27 cellular contexts compared by ENCODE assay signal in genomic region chr7:156626220-156626895, GRCh38. TPM values are rescaled to one million over a fixed set of nuclear protein-coding genes. Genes with fewer than 3 reads are reported as not detected.
DNase-seq lines count a peak whose midpoint lies in the region; ATAC-seq, FAIRE-seq and TF ChIP-seq lines count a peak whose summit lies in the region.
"Had no signal": no experiment of that assay in that cellular context is flagged by ENCODE, and none has a peak within 500 bp of the region (broad histone marks: within the 10 kb centered on the region; RNA-seq: fewer than 3 reads in every experiment).

No MANE protein-coding gene starts in this region.

- H3K27ac ChIP-seq in VCaP (peak overlapping the region; percentile 56), left lung (peak overlapping the region; percentile 48 to 55), upper lobe of left lung (peak overlapping the region in 3 of 4 donors; percentile 47 to 67 (median 55))
- H3K27ac ChIP-seq: BLaER1 treated with 17β-estradiol and CSF1 and Interleukin-3, amounts not matched to agents 10 nM and 100 nM; HL-60; PC-9; SJSA1 had no signal

- H3K9me3 Mint-ChIP-seq in T-helper 1 cell treated with Interleukin-12 subunit alpha and Interleukin-12 subunit beta and Interleukin-4 antibody, amounts not matched to agents 30 μg/mL and 1 μg/mL, for 36 hours: peaks cover 40% of the 10 kb centered on the region

- TF ChIP-seq POLR2A in upper lobe of left lung (IDR thresholded peaks at IDR 0.05): no peak

- H3K27me3 ChIP-seq in left lung (no peaks in the 10 kb centered on the region), upper lobe of left lung (no peaks in the 10 kb centered on the region)
- H3K27me3 ChIP-seq: BLaER1 treated with 17β-estradiol and CSF1 and Interleukin-3, amounts not matched to agents 10 nM and 100 nM; SJSA1 had no signal

- TF ChIP-seq CTCF in VCaP (conservative IDR thresholded peaks at IDR 0.05) (no peak), left lung (IDR thresholded peaks at IDR 0.05) (no peak), upper lobe of left lung (IDR thresholded peaks at IDR 0.05) (no peak)

- peaks cover 16% of the 10 kb centered on the region for H3K4me1 Mint-ChIP-seq in T-helper 1 cell treated with Interleukin-12 subunit alpha and Interleukin-12 subunit beta and Interleukin-4 antibody, amounts not matched to agents 30 μg/mL and 1 μg/mL, for 36 hours (ENCODE audit: low read depth)
- H3K4me1 Mint-ChIP-seq: IgD-negative memory B cell had no signal

- WGBS in upper lobe of left lung, 2 donors: 66 to 78% methylated on average over 7 of the region's 7 CpGs

- H3K4me3 Mint-ChIP-seq in T-helper 1 cell treated with Interleukin-12 subunit alpha and Interleukin-12 subunit beta and Interleukin-4 antibody, amounts not matched to agents 30 μg/mL and 1 μg/mL, for 36 hours: no peak overlapping the region
- H3K4me3 Mint-ChIP-seq: CD4-positive, alpha-beta T cell; IgD-negative memory B cell had no signal

- H3K36me3 ChIP-seq in left lung (no peaks in the 10 kb centered on the region), upper lobe of left lung (no peaks in the 10 kb centered on the region)
- H3K36me3 ChIP-seq: SJSA1 had no signal

- H3K36me3 Mint-ChIP-seq in T-helper 1 cell treated with Interleukin-12 subunit alpha and Interleukin-12 subunit beta and Interleukin-4 antibody, amounts not matched to agents 30 μg/mL and 1 μg/mL, for 36 hours (ENCODE audit: low read depth): peaks cover 34% of the 10 kb centered on the region

- FAIRE-seq in frontal cortex (lab: Jason Lieb, UNC): no peak
- FAIRE-seq: A204.1, D721Med, GM18507, H54 had no signal

- peaks cover 22% of the 10 kb centered on the region for H3K27me3 Mint-ChIP-seq in T-helper 1 cell treated with Interleukin-12 subunit alpha and Interleukin-12 subunit beta and Interleukin-4 antibody, amounts not matched to agents 30 μg/mL and 1 μg/mL, for 36 hours (ENCODE audit: low read depth)
- H3K27me3 Mint-ChIP-seq: IgD-negative memory B cell had no signal

- peaks cover 0 to 21% of the 10 kb centered on the region in 2 donors for H3K9me3 ChIP-seq in left lung
- H3K9me3 ChIP-seq in upper lobe of left lung: peaks cover 0 to 18% (median 7%) of the 10 kb centered on the region in 4 donors
- H3K9me3 ChIP-seq: SJSA1 had no signal

- H3K27ac Mint-ChIP-seq in T-helper 1 cell treated with Interleukin-12 subunit alpha and Interleukin-12 subunit beta and Interleukin-4 antibody, amounts not matched to agents 30 μg/mL and 1 μg/mL, for 36 hours: peak overlapping the region; percentile 57
- H3K27ac Mint-ChIP-seq: CD4-positive, alpha-beta T cell had no signal

- TF ChIP-seq EP300 in upper lobe of left lung (IDR thresholded peaks at IDR 0.05): no peak

- ATAC-seq in left lung (peak; percentile 99), upper lobe of left lung (ENCODE audit: low FRiP score in 2 of 2) (peak; percentile 54 to 90)

- intact Hi-C loops in left lung (cut with DNase I): no loop called here

- DNase-seq in T-helper 1 cell: no peak
- DNase-seq in left lung: no peak
- DNase-seq in upper lobe of left lung: peak in 1 of 2 donors; percentile 70
- no peak for DNase-seq in foreskin melanocyte
- no peak for DNase-seq in frontal cortex (ENCODE audit: low spot score in 2 of 2)
- DNase-seq: AML-193; CD4-positive, alpha-beta T cell; NCI-H1105; NCI-H1436 treated with DMSO at 0.1 percent for 48 hours; NCI-H187 treated with DMSO at 0.1 percent for 48 hours; NCI-H2171 treated with DMSO at 0.1 percent for 48 hours; NCI-H345; NCI-H510A treated with DMSO at 0.1 percent for 48 hours; NCI-H774; PC-9; Right ventricle myocardium superior; RPMI8226 had no signal

- no peak overlapping the region for H3K4me3 ChIP-seq in left lung
- peak overlapping the region in 2 of 4 donors; percentile 5 to 25 for H3K4me3 ChIP-seq in upper lobe of left lung
- H3K4me3 ChIP-seq: BLaER1 treated with 17β-estradiol and CSF1 and Interleukin-3, amounts not matched to agents 10 nM and 100 nM; PC-9; SJSA1 had no signal

- H3K4me1 ChIP-seq in left lung: no peaks in the 10 kb centered on the region
- peaks cover 0 to 6% (median 0%) of the 10 kb centered on the region in 4 donors for H3K4me1 ChIP-seq in upper lobe of left lung
- H3K4me1 ChIP-seq: BLaER1 treated with 17β-estradiol and CSF1 and Interleukin-3, amounts not matched to agents 10 nM and 100 nM; SJSA1 had no signal

RNA-seq across cellular contexts. Expression of gene RNF32, which starts 14.2 kb away (rescaled TPM):
- total RNA-seq in left lung: 1 to 10 TPM in 1 of 2 donors, under 1 TPM in 1; 0.85 to 2.0 TPM
- 1 to 10 TPM in 5 of 6 donors, not detected in 1; 1.1 to 4.0 (median 2.6) TPM for total RNA-seq in upper lobe of left lung
- total RNA-seq in frontal cortex: 1.2 TPM
